In genomic region chr10:117345143-117345542, GRCh38 we compare ENCODE assay signal across 17 cellular contexts. TPM values are rescaled to one million over a fixed set of nuclear protein-coding genes. Genes with fewer than 3 reads are reported as not detected.
A peak's percentile ranks its signal among the peaks of the same experiment; 100 is the strongest.
DNase-seq lines count a peak whose midpoint lies in the region; FAIRE-seq and TF ChIP-seq lines count a peak whose summit lies in the region.
"Had no signal": no experiment of that assay in that cellular context is flagged by ENCODE, and none has a peak within 500 bp of the region (broad histone marks: within the 10 kb centered on the region; RNA-seq: fewer than 3 reads in every experiment).

No MANE protein-coding gene starts in this region.

- no peak overlapping the region for H4K8ac ChIP-seq in H1 (ENCODE audit: extremely low read depth, insufficient read depth, low read length)

- CTCF ChIA-PET in H1 (lab: Charles Lee; ENCODE audit: partially characterized antibody) = interaction anchor here (0.6 to 1.6 kb wide), 3 partner anchors 14 to 129 kb away, joined by 3 to 6 read pairs (median 4); no protein-coding TSS in a partner anchor

- H3K4me1 ChIP-seq in H1 (replicated peaks in 1 of 4; ENCODE audit: control insufficient read depth in 3 of 4, insufficient read depth in 4 of 4, low read length in 3 of 4) (peaks cover 12 to 39% (median 25%) of the 10 kb centered on the region in 4 experiments), testis (no peaks in the 10 kb centered on the region)

- no peak for TF ChIP-seq EP300 in H1 (IDR thresholded peaks at IDR 0.05; ENCODE audit: borderline replicate concordance in 1 of 2, low read depth in 2 of 2, low read length in 2 of 2)

- H3K79me1 ChIP-seq in H1 (ENCODE audit: low read depth, low read length) = no peaks in the 10 kb centered on the region

- intact Hi-C loops in testis (cut with DNase I; ENCODE audit: low total_unique reads) = no loop called here

- H3K27ac ChIP-seq in H1 (ENCODE audit: low read depth, low read length) = peak overlapping the region; percentile 32; the same call in 1 of the 2 replicates
- no peak overlapping the region for H3K27ac ChIP-seq in testis

- no peak overlapping the region for H2AFZ ChIP-seq in H1 (ENCODE audit: low read length)

- H3K27me3 ChIP-seq in MG63 = no peaks in the 10 kb centered on the region
- no peaks in the 10 kb centered on the region for H3K27me3 ChIP-seq in H1 (replicated peaks in 1 of 4; ENCODE audit: control insufficient read depth in 3 of 4, extremely low read depth in 1 of 4, insufficient read depth in 3 of 4, low read length in 3 of 4)
- H3K27me3 ChIP-seq in testis = no peaks in the 10 kb centered on the region

- H3K36me3 ChIP-seq in MG63 (no peaks in the 10 kb centered on the region), H1 (ENCODE audit: control insufficient read depth in 2 of 4, insufficient read depth in 4 of 4, low read length in 3 of 4) (no peaks in the 10 kb centered on the region), testis (ENCODE audit: low read depth, missing control alignments) (no peaks in the 10 kb centered on the region)

- TF ChIP-seq CTCF in H1 (IDR thresholded peaks at IDR 0.05; ENCODE audit: control extremely low read depth in 1 of 3, insufficient read depth in 1 of 3, low read depth in 1 of 3, low read length in 3 of 3) (no peak), testis (IDR thresholded peaks at IDR 0.05) (no peak)

- H3K4me2 ChIP-seq in H1 (ENCODE audit: insufficient read depth in 1 of 2, low read depth in 2 of 2, low read length in 2 of 2) = no peak overlapping the region

- peak overlapping the region in 1 of 4 experiments; percentile 20; a peak in 1 of 7 replicates for H3K9ac ChIP-seq in H1 (replicated peaks in 1 of 4; ENCODE audit: extremely low read depth in 1 of 4, low read depth in 3 of 4, low read length in 3 of 4)

- no peak overlapping the region for H2BK15ac ChIP-seq in H1 (ENCODE audit: low read length)

- H3K23ac ChIP-seq in H1 (ENCODE audit: insufficient read length) = no peak overlapping the region

- H3K9me3 ChIP-seq in MG63 (no peaks in the 10 kb centered on the region), H1 (ENCODE audit: insufficient read depth in 2 of 2, low read depth in 1 of 2, low read length in 1 of 2) (no peaks in the 10 kb centered on the region), testis (no peaks in the 10 kb centered on the region)

- H4K20me1 ChIP-seq in H1 (replicated peaks in 1 of 2; ENCODE audit: control insufficient read depth in 1 of 2, insufficient read depth in 2 of 2, low read length in 2 of 2) = no peaks in the 10 kb centered on the region

- no peak for TF ChIP-seq POLR2A in H1 (IDR thresholded peaks at IDR 0.05; ENCODE audit: control extremely low read depth in 1 of 2, low read depth in 2 of 2, low read length in 2 of 2)
- TF ChIP-seq POLR2A in testis (IDR thresholded peaks at IDR 0.05) = no peak

- H3K56ac ChIP-seq in H1 (replicated peaks; ENCODE audit: insufficient read length, low read depth, low read length) = no peak overlapping the region

- no peak overlapping the region for H2AK5ac ChIP-seq in H1 (ENCODE audit: low read depth, low read length)

- no peak overlapping the region for H3K14ac ChIP-seq in H1 (ENCODE audit: insufficient read length)

- H2BK12ac ChIP-seq in H1 (ENCODE audit: low read depth, low read length) = peak overlapping the region; percentile 99; the same call in 1 of the 2 replicates

- H3K4me3 ChIP-seq in MG63 = no peak overlapping the region
- H3K4me3 ChIP-seq in H1 (ENCODE audit: extremely low read depth in 1 of 4, insufficient read depth in 2 of 4, low read depth in 3 of 4, low read length in 4 of 4) = no peak overlapping the region
- no peak overlapping the region for H3K4me3 ChIP-seq in testis

- H4K91ac ChIP-seq in H1 (replicated peaks; ENCODE audit: insufficient read length, low read length) = peak overlapping the region; percentile 90

- no peak overlapping the region for H4K5ac ChIP-seq in H1 (ENCODE audit: insufficient read length, low read depth, low read length)

- no peaks in the 10 kb centered on the region for H3K23me2 ChIP-seq in H1 (ENCODE audit: low read depth, low read length)

- no peak overlapping the region for H2BK120ac ChIP-seq in H1 (replicated peaks; ENCODE audit: low read depth, low read length)

- H3K4ac ChIP-seq in H1 (replicated peaks; ENCODE audit: insufficient read length, low read depth, low read length) = no peak overlapping the region

- no peak overlapping the region; the same call in 1 of the 2 replicates for H2BK20ac ChIP-seq in H1 (ENCODE audit: low read length)

- DNase-seq in H4 (ENCODE audit: low spot score) (peak; percentile 9), MG63 (peak; percentile 30), H1 (ENCODE audit: low read depth in 1 of 2, low spot score in 2 of 2) (peak in 1 of 2 experiments; percentile 33), myocyte (ENCODE audit: low read depth) (peak; percentile 13), NCI-H2081 treated with DMSO at 0.1 percent for 48 hours (lab: John Stamatoyannopoulos, UW) (no peak), putamen (ENCODE audit: low spot score) (no peak), NCI-H1105 treated with DMSO at 0.1 percent for 48 hours (lab: John Stamatoyannopoulos, UW) (no peak), testis (no peak)
- DNase-seq: activated CD4-positive, alpha-beta T cell treated with anti-CD3 and anti-CD28 coated beads for 1 hour; caudate nucleus; CD4-positive, alpha-beta T cell; HCEC 1CT; NCI-H1048; NCI-H510A treated with DMSO at 0.1 percent for 48 hours; stimulated activated naive CD8-positive, alpha-beta T cell treated with anti-CD3 and anti-CD28 coated beads, Interleukin-15, Interleukin-2, amounts not matched to agents 100 U/mL and 50 U/mL, for 24 hours; T-cell had no signal

- peaks cover 3 to 72% of the 10 kb centered on the region in 2 experiments for H3K79me2 ChIP-seq in H1 (ENCODE audit: control insufficient read depth in 1 of 2, insufficient read depth in 2 of 2, low read length in 2 of 2)

- TF ChIP-seq RAD21 in H1 (IDR thresholded peaks at IDR 0.05 in 1 of 2, conservative IDR thresholded peaks at IDR 0.05 in 1 of 2; ENCODE audit: low read depth in 2 of 2, low read length in 2 of 2) = no peak

- peak overlapping the region; percentile 96; the same call in 1 of the 2 replicates for H3K18ac ChIP-seq in H1 (ENCODE audit: extremely low read depth, low read length)

- POLR2A ChIA-PET in H1 (lab: Charles Lee; ENCODE audit: partially characterized antibody) = interaction anchor here (0.7 to 1.6 kb wide), 4 partner anchors 13 to 48 kb away, joined by 3 read pairs; no protein-coding TSS in a partner anchor

- H2BK5ac ChIP-seq in H1 (ENCODE audit: low read depth, low read length) = peak overlapping the region; percentile 97

- no peak for FAIRE-seq in H1 (lab: Jason Lieb, UNC)
- FAIRE-seq: RCC 7860 had no signal

TF ChIP-seq in H1, 55 proteins besides CTCF, POLR2A, EP300 and RAD21:
- TF ChIP-seq YY1 (IDR thresholded peaks at IDR 0.05; ENCODE audit: low read depth, low read length) (0 out of 2 replicates have a peak, but pooled peaks have one; percentile 24), FOSL1 (IDR thresholded peaks at IDR 0.05; ENCODE audit: insufficient read depth, low read depth, low read length) (no peak), CBX5 (IDR thresholded peaks at IDR 0.05; ENCODE audit: low read depth, low read length) (no peak), JUND (IDR thresholded peaks at IDR 0.05; ENCODE audit: low read length) (no peak), KDM4A (IDR thresholded peaks at IDR 0.05; ENCODE audit: low read depth, low read length, severe bottlenecking) (no peak), EGR1 (IDR thresholded peaks at IDR 0.05; ENCODE audit: borderline replicate concordance, low read depth, low read length) (peak; percentile 23; the same call in 1 of the 2 replicates)
- TF ChIP-seq, protein P1, sequence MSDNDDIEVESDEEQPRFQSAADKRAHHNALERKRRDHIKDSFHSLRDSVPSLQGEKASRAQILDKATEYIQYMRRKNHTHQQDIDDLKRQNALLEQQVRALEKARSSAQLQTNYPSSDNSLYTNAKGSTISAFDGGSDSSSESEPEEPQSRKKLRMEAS (IDR thresholded peaks at IDR 0.05) = peak; percentile 36; the same call in 1 of the 2 replicates
- TF ChIP-seq, protein P2, sequence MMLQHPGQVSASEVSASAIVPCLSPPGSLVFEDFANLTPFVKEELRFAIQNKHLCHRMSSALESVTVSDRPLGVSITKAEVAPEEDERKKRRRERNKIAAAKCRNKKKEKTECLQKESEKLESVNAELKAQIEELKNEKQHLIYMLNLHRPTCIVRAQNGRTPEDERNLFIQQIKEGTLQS (IDR thresholded peaks at IDR 0.05; ENCODE audit: insufficient read depth, low read depth, low read length) = no peak

RNA-seq across cellular contexts. Expression of gene PDZD8, which starts 30.1 kb away (rescaled TPM):
- total RNA-seq in H4 (2014; rRNA removed; shearing (Covaris generic)) = 9.5 and 11.0 TPM in 2 replicates
- total RNA-seq in MG63 (2014; rRNA removed; shearing (Covaris generic); ENCODE audit: low replicate concordance) = 21.9 and 37.3 TPM in 2 replicates
- total RNA-seq in H1 (2021; fragmentation: NEBNext Ultra II Directional; extraction: Animal tissue kit (Norgen Biotek cat#: 25700)) = 48.8 and 50.1 TPM in 2 replicates
- 6.7 and 10.9 TPM in 2 replicates for polyA plus RNA-seq in H1 (2011; rRNA removed)
- 14.2 TPM for polyA plus RNA-seq in H1 (2011; cell fraction: cytosol; rRNA removed)
- polyA plus RNA-seq in H1 (2011; cell fraction: nucleus; rRNA removed) = 22.0 TPM
- 16.8 to 29.7 TPM (median 21.9 TPM) in 4 replicates for polyA plus RNA-seq in H1 (2012, experiment 1 of 2)
- 0.97 TPM for polyA plus RNA-seq in H1 (2012, experiment 2 of 2)
- polyA plus RNA-seq in H1 (2013, experiment 1 of 2) = 27.3 TPM
- 28.1 TPM for polyA plus RNA-seq in H1 (2013, experiment 2 of 2)
- polyA minus RNA-seq in H1 (2011; rRNA and poly(A)+ RNA removed) = 69.6 and 96.0 TPM in 2 replicates
- polyA minus RNA-seq in H1 (2011; cell fraction: cytosol; rRNA and poly(A)+ RNA removed) = 41.8 TPM
- 140 TPM for polyA minus RNA-seq in H1 (2011; cell fraction: nucleus; rRNA and poly(A)+ RNA removed)
- 22.9 and 24.0 TPM in 2 replicates for total RNA-seq in myocyte
- 10.2 TPM for polyA plus RNA-seq in myocyte (2012)
- 100 to 1,000 TPM in 1 of 2 donors, 10 to 100 TPM in 1; 49.6 to 120 TPM for total RNA-seq in testis
- polyA plus RNA-seq in testis (ENCODE audit: insufficient read depth, low read depth, low replicate concordance) = 107 TPM

Comparison
In these comparisons a context has a peak if more than half of its experiments do, and no peak if none do; other contexts are left out.
1. DNase-seq: peak in H4 (single experiment), MG63 (single experiment) and myocyte (single experiment); none in NCI-H2081 treated with DMSO at 0.1 percent for 48 hours (single experiment), putamen (single experiment), NCI-H1105 treated with DMSO at 0.1 percent for 48 hours (single experiment) and testis (single experiment).